ENCODE assay signal across 8 cellular contexts in genomic region chrX:17242470-17242869, GRCh38.
DNase-seq lines count a peak whose midpoint lies in the region; ATAC-seq, FAIRE-seq and TF ChIP-seq lines count a peak whose summit lies in the region.

No MANE protein-coding gene starts in this region.

- H3K27me3 ChIP-seq in OCI-LY3 (ENCODE audit: low read depth, low read length) (no peaks in the 10 kb centered on the region), bronchial epithelial cell (ENCODE audit: control insufficient read depth, insufficient read depth, low read length) (no peaks in the 10 kb centered on the region)

- H3K36me3 ChIP-seq in OCI-LY3 (replicated peaks; ENCODE audit: low read depth, low read length): no peaks in the 10 kb centered on the region
- no peaks in the 10 kb centered on the region for H3K36me3 ChIP-seq in bronchial epithelial cell (ENCODE audit: control insufficient read depth, insufficient read depth, low read length)

- no peak overlapping the region for H3K27ac ChIP-seq in OCI-LY3 (ENCODE audit: low read length)

- H3K9ac ChIP-seq in OCI-LY3 (ENCODE audit: low read length): no peak overlapping the region

- H3K9me3 ChIP-seq in OCI-LY3 (ENCODE audit: insufficient read depth, low read length): no peaks in the 10 kb centered on the region

- H3K4me1 ChIP-seq in OCI-LY3 (ENCODE audit: low read length): no peaks in the 10 kb centered on the region

- H3K4me2 ChIP-seq in OCI-LY3 (ENCODE audit: low read length): no peak overlapping the region

- DNase-seq in activated T-cell treated with anti-CD3 and anti-CD28 coated beads for 1 hour (ENCODE audit: low read depth) (peak; percentile 1), HuH-7.5 (ENCODE audit: low spot score) (peak; percentile 16), bronchial epithelial cell (ENCODE audit: low read depth) (peak; percentile 44), left lobe of liver (ENCODE audit: low spot score) (no peak), superior temporal gyrus (ENCODE audit: extremely low spot score) (peak; percentile 75)
- DNase-seq in activated T-cell treated with anti-CD3 and anti-CD28 coated beads, Interleukin-2, amount 50 U/mL, for 1 hour: no peak

- FAIRE-seq in bronchial epithelial cell (lab: Jason Lieb, UNC): no peak

- ATAC-seq in left lobe of liver (peak; percentile 78), GM21360 (IDR thresholded peaks at IDR 0.05; ENCODE audit: unreplicated experiment) (no peak)

- TF ChIP-seq CTCF in OCI-LY3 (IDR thresholded peaks at IDR 0.05; ENCODE audit: low read depth, low read length) (peak; percentile 81), bronchial epithelial cell (IDR thresholded peaks at IDR 0.05; ENCODE audit: insufficient read depth, low read length, severe bottlenecking) (peak; percentile 37)

- no peak overlapping the region for H2AFZ ChIP-seq in OCI-LY3 (ENCODE audit: low read depth, low read length)

- H3K4me3 ChIP-seq in OCI-LY3 (ENCODE audit: low read length) (no peak overlapping the region), bronchial epithelial cell (ENCODE audit: low read depth, low read length) (no peak overlapping the region)

- H4K20me1 ChIP-seq in OCI-LY3 (ENCODE audit: insufficient read depth, low read length): no peaks in the 10 kb centered on the region

- H3K79me2 ChIP-seq in OCI-LY3 (ENCODE audit: low read length): no peaks in the 10 kb centered on the region

Comparison
In these comparisons a context has a peak if more than half of its experiments do, and no peak if none do; other contexts are left out.
1. DNase-seq: peak in activated T-cell treated with anti-CD3 and anti-CD28 coated beads for 1 hour (single experiment), HuH-7.5 (single experiment), bronchial epithelial cell (single experiment) and superior temporal gyrus (single experiment); none in activated T-cell treated with anti-CD3 and anti-CD28 coated beads, Interleukin-2, amount 50 U/mL, for 1 hour (single experiment) and left lobe of liver (single experiment).